In genomic region chr2:194686569-194686968, GRCh38 we compare ENCODE assay signal across 22 cellular contexts.
DNase-seq lines count a peak whose midpoint lies in the region; ATAC-seq and TF ChIP-seq lines count a peak whose summit lies in the region.
"Had no signal": no experiment of that assay in that cellular context is flagged by ENCODE, and none has a peak within 500 bp of the region (broad histone marks: within the 10 kb centered on the region; RNA-seq: fewer than 3 reads in every experiment).

No MANE protein-coding gene starts in this region.

- H3K79me2 ChIP-seq in PC-3 (ENCODE audit: low read length): no peaks in the 10 kb centered on the region

- ATAC-seq in PC-3 (no peak), GM18858 (IDR thresholded peaks at IDR 0.05; ENCODE audit: unreplicated experiment) (no peak), HG03571 (IDR thresholded peaks at IDR 0.05; ENCODE audit: unreplicated experiment) (no peak), HG03565 (IDR thresholded peaks at IDR 0.05; ENCODE audit: unreplicated experiment) (no peak)
- ATAC-seq: CD8-positive, alpha-beta T cell; HepG2; Right ventricle myocardium inferior had no signal

- no TSS peak for BruUV-seq in PC-3 (replicated peaks; lab: Mats Ljungman, UMichigan)

- no peak overlapping the region for H3K27ac ChIP-seq in PC-3 (ENCODE audit: low read length)
- H3K27ac ChIP-seq: BLaER1 treated with 17β-estradiol and CSF1 and Interleukin-3, amounts not matched to agents 10 nM and 100 nM had no signal

- H3F3A ChIP-seq in PC-3 (ENCODE audit: low read length, unreplicated experiment): no peaks in the 10 kb centered on the region

- H3K4me2 ChIP-seq in PC-3 (ENCODE audit: low read length): no peak overlapping the region

- no peaks in the 10 kb centered on the region for H3K4me1 ChIP-seq in PC-3 (ENCODE audit: insufficient read depth, low read length)
- H3K4me1 ChIP-seq: Caco-2 had no signal

- CTCF ChIA-PET in PC-3 (lab: Charles Lee): no interaction called here

- TF ChIP-seq POLR2A in NB4 (IDR thresholded peaks at IDR 0.05; ENCODE audit: extremely low read depth, insufficient read length): no peak

- no peaks in the 10 kb centered on the region for H3K36me3 ChIP-seq in PC-3 (ENCODE audit: low read depth, low read length)
- H3K36me3 ChIP-seq: BLaER1 treated with 17β-estradiol and CSF1 and Interleukin-3, amounts not matched to agents 10 nM and 100 nM had no signal

- POLR2A ChIA-PET in PC-3 (lab: Charles Lee; ENCODE audit: unreplicated experiment): no interaction called here

- intact Hi-C loops in PC-3 (cut with micrococcal nuclease): no loop called here

- H4K20me1 ChIP-seq in PC-3 (ENCODE audit: low read length): no peaks in the 10 kb centered on the region
- H4K20me1 ChIP-seq: BLaER1 treated with 17β-estradiol and CSF1 and Interleukin-3, amounts not matched to agents 10 nM and 100 nM had no signal

- no peak overlapping the region for H2AFZ ChIP-seq in PC-3 (ENCODE audit: low read length)

- no peak overlapping the region for H3K9ac ChIP-seq in PC-3 (ENCODE audit: low read length)
- H3K9ac ChIP-seq: BLaER1 treated with 17β-estradiol and CSF1 and Interleukin-3, amounts not matched to agents 10 nM and 100 nM had no signal

- H3K27me3 ChIP-seq in PC-3 (ENCODE audit: low read length): no peaks in the 10 kb centered on the region
- H3K27me3 ChIP-seq: BLaER1 treated with 17β-estradiol and CSF1 and Interleukin-3, amounts not matched to agents 10 nM and 100 nM had no signal

- no peak for TF ChIP-seq CTCF in NB4 (IDR thresholded peaks at IDR 0.05; ENCODE audit: low read depth, low read length)
- TF ChIP-seq CTCF in PC-3 (conservative IDR thresholded peaks at IDR 0.05; ENCODE audit: low read depth, low read length): no peak
- no peak for TF ChIP-seq CTCF in retinal pigment epithelial cell (conservative IDR thresholded peaks at IDR 0.05; ENCODE audit: low read depth, low read length)

- DNase-seq in SIG-M5 treated with dmso at 0.1 percent for 504 hours (lab: John Stamatoyannopoulos, UW; ENCODE audit: unreplicated experiment) (peak; percentile 18), SIG-M5 (lab: John Stamatoyannopoulos, UW) (no peak), NB4 (ENCODE audit: low read depth) (peak; percentile 7), PC-3 (peak; percentile 13), retinal pigment epithelial cell (ENCODE audit: low read depth) (peak; percentile 9)
- DNase-seq: Caco-2; CD8-positive, alpha-beta T cell; DMS79 treated with DMSO at 0.1 percent for 48 hours; Kasumi-1; NCI-H1092 treated with DMSO at 0.1 percent for 48 hours; NCI-H1436 treated with DMSO at 0.1 percent for 48 hours; NCI-H1930; NCI-H2107; NCI-H524; NCI-H748 treated with DMSO at 0.1 percent for 48 hours; NK-92 treated with Interleukin-12 subunit alpha and Interleukin-12 subunit beta, amount 100 ng/mL, for 24 hours had no signal

- H3K9me2 ChIP-seq in PC-3 (replicated peaks; ENCODE audit: low read length): no peaks in the 10 kb centered on the region

- H3K4me3 ChIP-seq in NB4 (ENCODE audit: low read depth, low read length): no peak overlapping the region
- H3K4me3 ChIP-seq in PC-3 (ENCODE audit: low read length): no peak overlapping the region
- H3K4me3 ChIP-seq in retinal pigment epithelial cell (ENCODE audit: low read length): no peak overlapping the region
- H3K4me3 ChIP-seq: BLaER1 treated with 17β-estradiol and CSF1 and Interleukin-3, amounts not matched to agents 10 nM and 100 nM had no signal

- H3K9me3 ChIP-seq in PC-3 (ENCODE audit: low read length): no peaks in the 10 kb centered on the region
- H3K9me3 ChIP-seq: BLaER1 treated with 17β-estradiol and CSF1 and Interleukin-3, amounts not matched to agents 10 nM and 100 nM; Caco-2 had no signal
